ENCODE assay signal across 11 cellular contexts in the genomic region with DNA sequence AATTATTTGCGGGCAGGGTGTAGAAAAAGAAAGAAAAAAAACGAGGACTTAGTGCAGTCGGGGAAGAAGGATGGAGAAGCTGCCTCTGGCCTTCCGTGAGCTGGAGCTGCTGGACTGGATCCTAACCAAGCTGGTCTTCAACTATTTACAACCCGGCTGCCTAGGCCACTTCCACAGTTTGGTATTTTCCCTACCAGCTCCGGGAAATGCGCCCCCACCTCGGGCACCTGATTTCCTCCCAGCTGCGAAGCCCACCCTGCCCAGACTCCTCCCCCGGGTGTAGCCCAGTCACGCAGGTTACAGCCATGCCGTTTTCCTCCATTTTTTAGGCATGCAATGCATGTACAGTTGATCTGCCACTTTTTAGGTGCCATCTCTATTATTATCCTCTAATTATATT. TPM values are rescaled to one million over a fixed set of nuclear protein-coding genes. Genes with fewer than 3 reads are reported as not detected.
DNase-seq lines count a peak whose midpoint lies in the region; ATAC-seq and TF ChIP-seq lines count a peak whose summit lies in the region.
"Had no signal": no experiment of that assay in that cellular context is flagged by ENCODE, and none has a peak within 500 bp of the region (broad histone marks: within the 10 kb centered on the region; RNA-seq: fewer than 3 reads in every experiment).

No MANE protein-coding gene starts in this region.

- peaks cover 68% of the 10 kb centered on the region for H3K4me1 Mint-ChIP-seq in activated CD4-positive, alpha-beta memory T cell treated with anti-CD3 and anti-CD28 coated beads for 36 hours (ENCODE audit: low read depth)

- H3K27me3 Mint-ChIP-seq in activated CD4-positive, alpha-beta memory T cell treated with anti-CD3 and anti-CD28 coated beads for 36 hours, result no peaks in the 10 kb centered on the region

- TF ChIP-seq CTCF in SK-N-SH (IDR thresholded peaks at IDR 0.05) (no peak), foreskin fibroblast (IDR thresholded peaks at IDR 0.05; ENCODE audit: low read depth, low read length) (no peak)

- peak; percentile 64 for ATAC-seq in SK-N-SH treated with all-trans-retinoic acid at 6 μM for 48 hours
- ATAC-seq in GM19397 (IDR thresholded peaks at IDR 0.05; ENCODE audit: unreplicated experiment), result no peak
- ATAC-seq in GM21723 (IDR thresholded peaks at IDR 0.05; ENCODE audit: unreplicated experiment), result no peak
- no peak for ATAC-seq in HG02610 (IDR thresholded peaks at IDR 0.05; ENCODE audit: unreplicated experiment)
- ATAC-seq: A549 had no signal

- H3K4me3 ChIP-seq in SK-N-SH (ENCODE audit: low read depth in 2 of 2, low read length in 1 of 2), result no peak overlapping the region
- peak overlapping the region; percentile 16 to 18 for H3K4me3 ChIP-seq in foreskin fibroblast (ENCODE audit: low read depth in 1 of 2, low read length in 2 of 2)
- H3K4me3 ChIP-seq: A549, Peyer's patch had no signal

- no peak overlapping the region for H3K27ac Mint-ChIP-seq in activated CD4-positive, alpha-beta memory T cell treated with anti-CD3 and anti-CD28 coated beads for 36 hours

- H3K79me2 ChIP-seq in SK-N-SH (ENCODE audit: insufficient read depth), result no peaks in the 10 kb centered on the region

- no peaks in the 10 kb centered on the region for H3K4me1 ChIP-seq in SK-N-SH (ENCODE audit: control insufficient read depth in 1 of 2, insufficient read depth in 2 of 2, low read depth in 1 of 2, low read length in 1 of 2)
- H3K4me1 ChIP-seq: A549, Peyer's patch had no signal

- H3F3A ChIP-seq in SK-N-SH (replicated peaks; ENCODE audit: insufficient read depth), result no peaks in the 10 kb centered on the region

- no peak overlapping the region for H3K9ac ChIP-seq in SK-N-SH

- H2AFZ ChIP-seq in SK-N-SH (ENCODE audit: low read depth), result no peak overlapping the region

- H3K4me3 Mint-ChIP-seq in activated CD4-positive, alpha-beta memory T cell treated with anti-CD3 and anti-CD28 coated beads for 36 hours, result peak overlapping the region; percentile 52

- POLR2A ChIA-PET in SK-N-SH (lab: Yijun Ruan, JAX), result no interaction called here
- POLR2A ChIA-PET in activated CD4-positive, alpha-beta memory T cell treated with anti-CD3 and anti-CD28 coated beads for 36 hours (lab: Charles Lee), result interaction anchor here (0.6 to 0.7 kb wide), 2 partner anchors 17 to 100 kb away, joined by 3 to 4 read pairs; no protein-coding TSS in a partner anchor

- no peak for TF ChIP-seq EP300 in SK-N-SH (IDR thresholded peaks at IDR 0.05; ENCODE audit: borderline replicate concordance in 1 of 2, low read depth in 1 of 2, low read length in 1 of 2)

- H3K9me3 ChIP-seq in SK-N-SH, result 0 out of 2 replicates have a peak, but pooled peaks cover 4% of the 10 kb centered on the region
- H3K9me3 ChIP-seq: A549, Peyer's patch had no signal

- 29% methylated on average over 12 of the region's 12 CpGs for WGBS in SK-N-SH (ENCODE audit: low lambda C conversion rate)

- H3K27ac ChIP-seq in SK-N-SH (ENCODE audit: low read depth in 2 of 2, low read length in 1 of 2), result no peak overlapping the region
- H3K27ac ChIP-seq: A549, Peyer's patch had no signal

- TF ChIP-seq RAD21 in SK-N-SH (IDR thresholded peaks at IDR 0.05; ENCODE audit: low read length), result no peak

- CTCF ChIA-PET in SK-N-SH (lab: Yijun Ruan, JAX), result no interaction called here
- CTCF ChIA-PET in activated CD4-positive, alpha-beta memory T cell treated with anti-CD3 and anti-CD28 coated beads for 36 hours (lab: Charles Lee), result interaction anchor here (1.2 kb wide), 1 partner anchor 24 kb away, joined by 4 read pairs; no protein-coding TSS in a partner anchor

- H3K9me3 Mint-ChIP-seq in activated CD4-positive, alpha-beta memory T cell treated with anti-CD3 and anti-CD28 coated beads for 36 hours, result no peaks in the 10 kb centered on the region

- H3K36me3 ChIP-seq in SK-N-SH (replicated peaks in 1 of 2; ENCODE audit: control insufficient read depth in 1 of 2, insufficient read depth in 2 of 2, low read length in 1 of 2), result no peaks in the 10 kb centered on the region
- H3K36me3 ChIP-seq: Peyer's patch had no signal

- H3K36me3 Mint-ChIP-seq in activated CD4-positive, alpha-beta memory T cell treated with anti-CD3 and anti-CD28 coated beads for 36 hours, result peaks cover 5% of the 10 kb centered on the region

- H3K27me3 ChIP-seq in SK-N-SH (ENCODE audit: insufficient read depth), result no peaks in the 10 kb centered on the region
- H3K27me3 ChIP-seq: Peyer's patch had no signal

- DNase-seq in SK-N-SH (no peak), foreskin fibroblast (peak in 1 of 2 donors; percentile 15)
- peak; percentile 30 for DNase-seq in activated CD4-positive, alpha-beta memory T cell treated with anti-CD3 and anti-CD28 coated beads for 36 hours
- DNase-seq in stimulated activated CD8-positive, alpha-beta memory T cell treated with anti-CD3 and anti-CD28 coated beads, Interleukin-4, amount 100 ng/mL, for 48 hours, result peak; percentile 69

- peaks cover 3% of the 10 kb centered on the region; the same call in 1 of the 2 replicates for H3K9me2 ChIP-seq in SK-N-SH

- H4K20me1 ChIP-seq in SK-N-SH (ENCODE audit: insufficient read depth), result no peaks in the 10 kb centered on the region

- intact Hi-C loops in activated CD4-positive, alpha-beta memory T cell treated with anti-CD3 and anti-CD28 coated beads for 36 hours (cut with micrococcal nuclease), result loop anchor here (1.0 to 2.0 kb wide), 3 partner anchors 13 to 22 kb away; partner anchors contain the start of gene THEMIS

- H3K4me2 ChIP-seq in SK-N-SH, result no peak overlapping the region
- H3K4me2 ChIP-seq: A549 had no signal

TF ChIP-seq in SK-N-SH treated with all-trans-retinoic acid at 6 μM for 48 hours, 23 proteins besides CTCF, POLR2A, EP300 and RAD21 (continues in another document):
- TF ChIP-seq SNAI2 (CRISPR knock-in tag; IDR thresholded peaks at IDR 0.05) (no peak), ZFP3 (CRISPR knock-in tag; IDR thresholded peaks at IDR 0.05) (no peak), GLIS3 (CRISPR knock-in tag; IDR thresholded peaks at IDR 0.05) (no peak), ESRRG (CRISPR knock-in tag; IDR thresholded peaks at IDR 0.05) (no peak), ZNF565 (CRISPR knock-in tag; conservative IDR thresholded peaks at IDR 0.05; ENCODE audit: low read depth) (no peak), TOX (CRISPR knock-in tag; IDR thresholded peaks at IDR 0.05; ENCODE audit: borderline replicate concordance) (no peak), PATZ1 (CRISPR knock-in tag; IDR thresholded peaks at IDR 0.05; ENCODE audit: borderline replicate concordance) (no peak)

TF ChIP-seq in SK-N-SH, 30 proteins besides CTCF, POLR2A, EP300 and RAD21:
- TF ChIP-seq, protein P1, sequence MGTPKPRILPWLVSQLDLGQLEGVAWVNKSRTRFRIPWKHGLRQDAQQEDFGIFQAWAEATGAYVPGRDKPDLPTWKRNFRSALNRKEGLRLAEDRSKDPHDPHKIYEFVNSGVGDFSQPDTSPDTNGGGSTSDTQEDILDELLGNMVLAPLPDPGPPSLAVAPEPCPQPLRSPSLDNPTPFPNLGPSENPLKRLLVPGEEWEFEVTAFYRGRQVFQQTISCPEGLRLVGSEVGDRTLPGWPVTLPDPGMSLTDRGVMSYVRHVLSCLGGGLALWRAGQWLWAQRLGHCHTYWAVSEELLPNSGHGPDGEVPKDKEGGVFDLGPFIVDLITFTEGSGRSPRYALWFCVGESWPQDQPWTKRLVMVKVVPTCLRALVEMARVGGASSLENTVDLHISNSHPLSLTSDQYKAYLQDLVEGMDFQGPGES (IDR thresholded peaks at IDR 0.05; ENCODE audit: low read depth, low read length), result no peak
- TF ChIP-seq GATA2 (CRISPR knock-in tag; IDR thresholded peaks at IDR 0.05), result no peak
- TF ChIP-seq CHD2 (IDR thresholded peaks at IDR 0.05; ENCODE audit: low read length, partially characterized antibody), result no peak
- TF ChIP-seq RXRA (IDR thresholded peaks at IDR 0.05; ENCODE audit: borderline replicate concordance, low read depth), result no peak
- no peak for TF ChIP-seq YY1 (IDR thresholded peaks at IDR 0.05; ENCODE audit: low read depth)
- no peak for TF ChIP-seq RFX5 (IDR thresholded peaks at IDR 0.05; ENCODE audit: low read length)
- TF ChIP-seq MXI1 (IDR thresholded peaks at IDR 0.05; ENCODE audit: low read depth, low read length), result no peak
- TF ChIP-seq JUND (IDR thresholded peaks at IDR 0.05), result no peak
- no peak for TF ChIP-seq SMC3 (IDR thresholded peaks at IDR 0.05; ENCODE audit: low read depth, low read length)
- no peak for TF ChIP-seq FOSL2 (IDR thresholded peaks at IDR 0.05; ENCODE audit: borderline replicate concordance, low read depth)
- no peak for TF ChIP-seq FOXJ3 (CRISPR knock-in tag; IDR thresholded peaks at IDR 0.05)
- TF ChIP-seq POLR2AphosphoS5 (IDR thresholded peaks at IDR 0.05; ENCODE audit: low read depth, low read length), result no peak
- TF ChIP-seq NRF1 (IDR thresholded peaks at IDR 0.05; ENCODE audit: low read depth, low read length), result no peak
- no peak for TF ChIP-seq TCF12 (IDR thresholded peaks at IDR 0.05)
- TF ChIP-seq ELF1 (IDR thresholded peaks at IDR 0.05), result no peak
- no peak for TF ChIP-seq EZH2phosphoT487 (IDR thresholded peaks at IDR 0.05; ENCODE audit: borderline replicate concordance, low read depth)

RNA-seq across cellular contexts. Expression of gene THEMIS, which starts 21.2 kb away (rescaled TPM):
- not detected in 2 replicates for polyA plus RNA-seq in SK-N-SH (2012; rRNA removed)
- not detected in 2 replicates for polyA plus RNA-seq in SK-N-SH (2012; cell fraction: cytosol; rRNA removed)
- polyA plus RNA-seq in SK-N-SH (2012; cell fraction: nucleus; rRNA removed), result not detected in 2 replicates
- total RNA-seq in activated CD4-positive, alpha-beta memory T cell treated with anti-CD3 and anti-CD28 coated beads for 36 hours, result 10 to 100 TPM in 1 of 2 experiments, 1 to 10 TPM in 1; 9.5 to 11.5 TPM
- total RNA-seq: dermis microvascular lymphatic vessel endothelial cell had no signal
- polyA plus RNA-seq: A549 had no signal

Comparison
In these comparisons a context has a peak if more than half of its experiments do, and no peak if none do; other contexts are left out.
1. H3K4me3 ChIP-seq: peak in foreskin fibroblast (2 of 2); none in SK-N-SH (0 of 2).